Comparison of ENCODE assay signal across 29 cellular contexts in genomic region chr3:156682963-156683362, GRCh38. TPM values are rescaled to one million over a fixed set of nuclear protein-coding genes. Genes with fewer than 3 reads are reported as not detected.
A peak's percentile ranks its signal among the peaks of the same experiment; 100 is the strongest.
DNase-seq lines count a peak whose midpoint lies in the region; ATAC-seq, FAIRE-seq and TF ChIP-seq lines count a peak whose summit lies in the region.
"Had no signal": no experiment of that assay in that cellular context is flagged by ENCODE, and none has a peak within 500 bp of the region (broad histone marks: within the 10 kb centered on the region; RNA-seq: fewer than 3 reads in every experiment).

No MANE protein-coding gene starts in this region.

- no peak overlapping the region for H3K4me3 Mint-ChIP-seq in activated CD4-positive, alpha-beta T cell treated with anti-CD3 and anti-CD28 coated beads for 36 hours
- H3K4me3 Mint-ChIP-seq: activated CD4-positive, alpha-beta T cell treated with anti-CD3 and anti-CD28 coated beads, Interleukin-2, amount 10 ng/mL, durations not matched to agents 7 days and 5 days; activated CD8-positive, alpha-beta memory T cell treated with anti-CD3 and anti-CD28 coated beads, Interleukin-2, amount 10 ng/mL, durations not matched to agents 7 days and 5 days; activated naive CD4-positive, alpha-beta T cell treated with anti-CD3 and anti-CD28 coated beads for 36 hours; activated T-cell treated with anti-CD3 and anti-CD28 coated beads, Interleukin-2, amount 50 U/mL, for 72 hours; stimulated activated effector memory CD8-positive, alpha-beta T cell treated with anti-CD3 and anti-CD28 coated beads, Interleukin-12 subunit alpha, Interleukin-12 subunit beta, amount 100 ng/mL, for 72 hours had no signal

- no peaks in the 10 kb centered on the region for H3K9me3 ChIP-seq in RWPE2 (ENCODE audit: severe bottlenecking)
- no peaks in the 10 kb centered on the region for H3K9me3 ChIP-seq in keratinocyte (ENCODE audit: control insufficient read depth, low read depth, low read length)
- H3K9me3 ChIP-seq: BLaER1 treated with 17β-estradiol and CSF1 and Interleukin-3, amounts not matched to agents 10 nM and 100 nM; suprapubic skin had no signal

- intact Hi-C loops in activated CD4-positive, alpha-beta T cell treated with anti-CD3 and anti-CD28 coated beads for 36 hours (cut with DNase I, micrococcal nuclease): no loop called here

- H3K4me1 ChIP-seq in ACC112 (ENCODE audit: control insufficient read depth, insufficient read depth, low read length, unreplicated experiment) (peaks cover 96% of the 10 kb centered on the region), KMS-11 (ENCODE audit: low read depth, poor library complexity, severe bottlenecking) (peaks cover 100% of the 10 kb centered on the region), RWPE2 (ENCODE audit: insufficient read depth, poor library complexity, severe bottlenecking) (peaks cover 92% of the 10 kb centered on the region), keratinocyte (ENCODE audit: control insufficient read depth, extremely low read depth, insufficient read depth, low read length) (peaks cover 91% of the 10 kb centered on the region)

- H3K27ac Mint-ChIP-seq in activated CD4-positive, alpha-beta T cell treated with anti-CD3 and anti-CD28 coated beads for 36 hours: no peak overlapping the region
- H3K27ac Mint-ChIP-seq: activated CD8-positive, alpha-beta memory T cell treated with anti-CD3 and anti-CD28 coated beads, Interleukin-2, amount 10 ng/mL, durations not matched to agents 7 days and 5 days; activated naive CD4-positive, alpha-beta T cell treated with anti-CD3 and anti-CD28 coated beads for 36 hours; activated T-cell treated with anti-CD3 and anti-CD28 coated beads, Interleukin-2, amount 50 U/mL, for 72 hours; stimulated activated effector memory CD8-positive, alpha-beta T cell treated with anti-CD3 and anti-CD28 coated beads, Interleukin-12 subunit alpha, Interleukin-12 subunit beta, amount 100 ng/mL, for 72 hours had no signal

- H3K9me3 Mint-ChIP-seq in activated CD4-positive, alpha-beta T cell treated with anti-CD3 and anti-CD28 coated beads for 36 hours (ENCODE audit: low read depth): no peaks in the 10 kb centered on the region
- H3K9me3 Mint-ChIP-seq: activated CD4-positive, alpha-beta T cell treated with anti-CD3 and anti-CD28 coated beads, Interleukin-2, amount 10 ng/mL, durations not matched to agents 7 days and 5 days; activated naive CD4-positive, alpha-beta T cell treated with anti-CD3 and anti-CD28 coated beads for 36 hours; activated T-cell treated with anti-CD3 and anti-CD28 coated beads, Interleukin-2, amount 50 U/mL, for 72 hours; stimulated activated effector memory CD8-positive, alpha-beta T cell treated with anti-CD3 and anti-CD28 coated beads, Interleukin-12 subunit alpha, Interleukin-12 subunit beta, amount 100 ng/mL, for 72 hours had no signal

- POLR2A ChIA-PET in activated CD4-positive, alpha-beta T cell treated with anti-CD3 and anti-CD28 coated beads for 36 hours (lab: Charles Lee): no interaction called here

- peak overlapping the region; percentile 88; the same call in 1 of the 2 replicates for H3K27ac ChIP-seq in ACC112 (ENCODE audit: low read depth, low read length)
- peak overlapping the region; percentile 87; the same call in 1 of the 2 replicates for H3K27ac ChIP-seq in KMS-11
- peak overlapping the region; percentile 84 for H3K27ac ChIP-seq in RWPE2 (ENCODE audit: poor library complexity, severe bottlenecking)
- H3K27ac ChIP-seq in keratinocyte (ENCODE audit: control insufficient read depth, insufficient read depth, low read length): peak overlapping the region; percentile 22
- H3K27ac ChIP-seq: BLaER1 treated with 17β-estradiol and CSF1 and Interleukin-3, amounts not matched to agents 10 nM and 100 nM; suprapubic skin; WERI-Rb-1 had no signal

- H3K4me3 ChIP-seq in ACC112 (ENCODE audit: low read depth, low read length): 0 out of 2 replicates have a peak overlapping the region, but pooled peaks have one; percentile 18
- H3K4me3 ChIP-seq in KMS-11 (IDR thresholded peaks at IDR 0.05; ENCODE audit: insufficient read depth, low read depth, low read length): no peak overlapping the region
- H3K4me3 ChIP-seq in RWPE2 (ENCODE audit: severe bottlenecking): no peak overlapping the region
- peak overlapping the region in 1 of 3 experiments; percentile 7 for H3K4me3 ChIP-seq in keratinocyte (ENCODE audit: control insufficient read depth in 2 of 3, extremely low read depth in 1 of 3, insufficient read depth in 2 of 3, low read depth in 1 of 3, low read length in 3 of 3)
- H3K4me3 ChIP-seq: BLaER1 treated with 17β-estradiol and CSF1 and Interleukin-3, amounts not matched to agents 10 nM and 100 nM; lung; suprapubic skin had no signal

- peaks cover 40% of the 10 kb centered on the region for H3K36me3 Mint-ChIP-seq in activated CD4-positive, alpha-beta T cell treated with anti-CD3 and anti-CD28 coated beads for 36 hours (ENCODE audit: low read depth)

- FAIRE-seq in keratinocyte (lab: Jason Lieb, UNC): no peak
- FAIRE-seq: D721Med, urothelium cell line had no signal

- no peak for ATAC-seq in RWPE2 (ENCODE audit: low read depth)
- ATAC-seq in HG02885 (IDR thresholded peaks at IDR 0.05; ENCODE audit: poor library complexity, unreplicated experiment): no peak
- ATAC-seq in HG02678 (IDR thresholded peaks at IDR 0.05; ENCODE audit: unreplicated experiment): no peak
- no peak for ATAC-seq in activated CD4-positive, alpha-beta T cell treated with anti-CD3 and anti-CD28 coated beads for 36 hours
- ATAC-seq: activated CD8-positive, alpha-beta memory T cell treated with anti-CD3 and anti-CD28 coated beads, Interleukin-2, amount 10 ng/mL, durations not matched to agents 7 days and 5 days; activated T-cell treated with anti-CD3 and anti-CD28 coated beads, Interleukin-2, amount 50 U/mL, for 72 hours; SK-N-SH treated with all-trans-retinoic acid at 6 μM for 48 hours; stimulated activated effector memory CD8-positive, alpha-beta T cell treated with anti-CD3 and anti-CD28 coated beads, Interleukin-12 subunit alpha, Interleukin-12 subunit beta, amount 100 ng/mL, for 72 hours had no signal

- peaks cover 69% of the 10 kb centered on the region for H3K4me1 Mint-ChIP-seq in activated CD4-positive, alpha-beta T cell treated with anti-CD3 and anti-CD28 coated beads for 36 hours

- H3K9me1 ChIP-seq in keratinocyte (ENCODE audit: control insufficient read depth, extremely low read depth, insufficient read depth, low read length): no peaks in the 10 kb centered on the region

- peaks cover 99% of the 10 kb centered on the region for H3K79me2 ChIP-seq in ACC112 (ENCODE audit: control insufficient read depth, insufficient read depth, low read length, unreplicated experiment)
- peaks cover 100% of the 10 kb centered on the region for H3K79me2 ChIP-seq in KMS-11 (ENCODE audit: insufficient read depth, low read depth)
- peaks cover 100% of the 10 kb centered on the region for H3K79me2 ChIP-seq in keratinocyte (ENCODE audit: control insufficient read depth, insufficient read depth, low read length)

- dilution Hi-C loops in keratinocyte (cut with MboI; ENCODE audit: extremely low pct_ligation_motif_present, low sequenced_read_pairs): no loop called here

- H2AFZ ChIP-seq in ACC112 (ENCODE audit: low read length, unreplicated experiment): no peak overlapping the region
- no peak overlapping the region for H2AFZ ChIP-seq in KMS-11 (ENCODE audit: low read depth)
- H2AFZ ChIP-seq in keratinocyte (ENCODE audit: control insufficient read depth, low read length): no peak overlapping the region

- H4K20me1 ChIP-seq in KMS-11 (ENCODE audit: insufficient read depth) (peaks cover 93% of the 10 kb centered on the region), keratinocyte (ENCODE audit: control insufficient read depth, extremely low read depth, insufficient read depth, low read length) (peaks cover 16% of the 10 kb centered on the region)

- H3K27me3 ChIP-seq in ACC112 (ENCODE audit: insufficient read depth, low read length) (no peaks in the 10 kb centered on the region), KMS-11 (ENCODE audit: insufficient read depth, low read depth) (no peaks in the 10 kb centered on the region), RWPE2 (ENCODE audit: insufficient read depth, poor library complexity, severe bottlenecking) (no peaks in the 10 kb centered on the region), keratinocyte (ENCODE audit: control insufficient read depth, extremely low read depth, insufficient read depth, low read length) (no peaks in the 10 kb centered on the region)
- H3K27me3 ChIP-seq: BLaER1 treated with 17β-estradiol and CSF1 and Interleukin-3, amounts not matched to agents 10 nM and 100 nM; suprapubic skin had no signal

- H3K4me2 ChIP-seq in KMS-11 (peak overlapping the region; percentile 96), keratinocyte (ENCODE audit: control insufficient read depth, extremely low read depth, insufficient read depth, low read depth, low read length) (peak overlapping the region; percentile 28)

- DNase-seq in RWPE2 (ENCODE audit: low spot score): no peak
- no peak for DNase-seq in keratinocyte (ENCODE audit: low read depth, low spot score)
- no peak for DNase-seq in stimulated activated CD4-positive, alpha-beta T cell treated with anti-CD3 and anti-CD28 coated beads, Interleukin-4, amount 100 ng/mL, for 1 hour
- no peak for DNase-seq in activated CD4-positive, alpha-beta T cell treated with anti-CD3 and anti-CD28 coated beads for 36 hours
- DNase-seq: activated CD4-positive, alpha-beta T cell treated with anti-CD3 and anti-CD28 coated beads, Interleukin-2, amount 10 ng/mL, durations not matched to agents 7 days and 5 days; activated CD8-positive, alpha-beta memory T cell treated with anti-CD3 and anti-CD28 coated beads, Interleukin-2, amount 10 ng/mL, durations not matched to agents 7 days and 5 days; activated naive CD4-positive, alpha-beta T cell treated with anti-CD3 and anti-CD28 coated beads for 36 hours; activated T-cell treated with anti-CD3 and anti-CD28 coated beads, Interleukin-2, amount 50 U/mL, for 72 hours; amniotic stem cell; cortex of kidney; EL; glutamatergic neuron; HCEC 1CT; kidney glomerular epithelial cell; NCI-H187; NCI-H2171 treated with DMSO at 0.1 percent for 48 hours; NCI-H524 treated with DMSO at 0.1 percent for 48 hours; WERI-Rb-1 had no signal

- TF ChIP-seq CTCF in KMS-11 (conservative IDR thresholded peaks at IDR 0.05; ENCODE audit: low read depth, low read length) (no peak), RWPE2 (IDR thresholded peaks at IDR 0.05; ENCODE audit: poor library complexity, severe bottlenecking) (no peak), keratinocyte (optimal IDR thresholded peaks at IDR 0.05 in 1 of 3, IDR thresholded peaks at IDR 0.05 in 1 of 3, conservative IDR thresholded peaks at IDR 0.05 in 1 of 3; ENCODE audit: extremely low read depth in 1 of 3, insufficient read depth in 2 of 3, low read length in 3 of 3) (no peak)

- H3K36me3 ChIP-seq in ACC112 (ENCODE audit: insufficient read depth, low read length): peaks cover 40% of the 10 kb centered on the region
- peaks cover 29% of the 10 kb centered on the region for H3K36me3 ChIP-seq in KMS-11 (ENCODE audit: insufficient read depth)
- H3K36me3 ChIP-seq in RWPE2 (ENCODE audit: low read depth): peaks cover 99% of the 10 kb centered on the region
- peaks cover 7 to 45% of the 10 kb centered on the region in 2 experiments for H3K36me3 ChIP-seq in keratinocyte (ENCODE audit: control insufficient read depth in 2 of 2, extremely low read depth in 1 of 2, insufficient read depth in 2 of 2, low read length in 2 of 2)

- CTCF ChIA-PET in activated CD4-positive, alpha-beta T cell treated with anti-CD3 and anti-CD28 coated beads for 36 hours (lab: Charles Lee): interaction anchor here (1.0 to 1.3 kb wide), 2 partner anchors 18 to 455 kb away, joined by 3 to 4 read pairs; no protein-coding TSS in a partner anchor

- no peaks in the 10 kb centered on the region for H3K27me3 Mint-ChIP-seq in activated CD4-positive, alpha-beta T cell treated with anti-CD3 and anti-CD28 coated beads for 36 hours
- H3K27me3 Mint-ChIP-seq: activated CD4-positive, alpha-beta T cell treated with anti-CD3 and anti-CD28 coated beads, Interleukin-2, amount 10 ng/mL, durations not matched to agents 7 days and 5 days; activated CD8-positive, alpha-beta memory T cell treated with anti-CD3 and anti-CD28 coated beads, Interleukin-2, amount 10 ng/mL, durations not matched to agents 7 days and 5 days had no signal

- H3K9ac ChIP-seq in KMS-11 (peak overlapping the region; percentile 36; the same call in 1 of the 2 replicates), keratinocyte (ENCODE audit: control insufficient read depth, extremely low read depth, insufficient read depth, low read length) (no peak overlapping the region)
- H3K9ac ChIP-seq: BLaER1 treated with 17β-estradiol and CSF1 and Interleukin-3, amounts not matched to agents 10 nM and 100 nM had no signal

RNA-seq across cellular contexts. Expression of gene TIPARP, which starts 8.6 kb away (rescaled TPM):
- polyA plus RNA-seq in keratinocyte: 41.5 to 62.0 TPM (median 44.6 TPM) in 3 replicates
- polyA plus RNA-seq in keratinocyte (2011; ENCODE audit: low read depth): 22.3 TPM
- 24.6 and 53.9 TPM in 2 replicates for polyA plus RNA-seq in keratinocyte (2011; cell fraction: cytosol; rRNA removed)
- 42.8 and 54.5 TPM in 2 replicates for polyA plus RNA-seq in keratinocyte (2011; cell fraction: nucleus; rRNA removed)
- 42.8 and 45.7 TPM in 2 replicates for polyA plus RNA-seq in keratinocyte (2012; ENCODE audit: low replicate concordance)
- polyA minus RNA-seq in keratinocyte: 45.3 to 110 TPM (median 47.2 TPM) in 3 replicates
- 21.5 TPM for polyA minus RNA-seq in keratinocyte (2011; cell fraction: cytosol; rRNA and poly(A)+ RNA removed)
- 50.3 and 114 TPM in 2 replicates for polyA minus RNA-seq in keratinocyte (2011; cell fraction: nucleus; rRNA and poly(A)+ RNA removed)
- total RNA-seq in activated CD4-positive, alpha-beta T cell treated with anti-CD3 and anti-CD28 coated beads for 36 hours: 10 to 100 TPM; 18.5 to 23.5 TPM

Comparison
In these comparisons a context has a peak if more than half of its experiments do, and no peak if none do; other contexts are left out.
1. H3K27ac ChIP-seq: peak in every context shown above with its lines; median percentile 88 in ACC112; 87 in KMS-11; 84 in RWPE2; 22 in keratinocyte.